In the genomic region with DNA sequence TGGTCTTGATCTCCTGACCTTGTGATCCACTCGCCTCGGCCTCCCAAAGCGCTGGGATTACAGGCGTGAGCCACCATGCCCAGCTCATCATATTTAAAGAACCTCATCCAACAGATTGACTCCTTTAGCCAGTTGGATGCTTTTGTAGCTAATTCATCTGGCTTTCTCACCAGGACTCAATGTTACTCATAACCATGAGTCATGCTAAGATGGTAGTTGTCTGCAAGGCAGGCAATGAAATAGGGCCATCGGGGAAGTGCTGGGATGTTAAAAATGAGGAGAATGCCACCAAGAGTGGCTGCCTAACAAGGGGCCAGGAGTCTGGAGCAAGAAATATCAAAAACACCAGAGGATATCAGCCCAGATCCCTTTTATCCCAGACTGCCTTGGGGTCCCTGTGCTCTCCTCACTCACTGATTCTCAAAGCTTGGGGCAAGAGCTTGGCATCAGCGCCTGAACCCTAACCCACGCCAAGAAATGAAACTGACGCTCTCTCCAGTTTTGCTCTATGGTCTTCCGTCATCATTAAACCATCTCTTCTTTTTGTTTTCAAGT, we compare ENCODE assay signal across 1 cellular context.
TF ChIP-seq lines count a peak whose summit lies in the region.

No MANE protein-coding gene starts in this region.

TF ChIP-seq in K562, 482 proteins besides CTCF, POLR2A, EP300 and RAD21:
- 0 out of 2 replicates have a peak, but pooled peaks have one; percentile 22 for TF ChIP-seq EHMT2 (IDR thresholded peaks at IDR 0.05)
- TF ChIP-seq ZNF282 (CRISPR knock-in tag; IDR thresholded peaks at IDR 0.05): no peak
- no peak for TF ChIP-seq RERE (CRISPR knock-in tag; IDR thresholded peaks at IDR 0.05; ENCODE audit: borderline replicate concordance)
- TF ChIP-seq ZNF165 (CRISPR knock-in tag; IDR thresholded peaks at IDR 0.05; ENCODE audit: borderline replicate concordance): no peak
- no peak for TF ChIP-seq YBX1 (IDR thresholded peaks at IDR 0.05)
- no peak for TF ChIP-seq EP400 (IDR thresholded peaks at IDR 0.05)
- no peak for TF ChIP-seq SNIP1 (IDR thresholded peaks at IDR 0.05; ENCODE audit: low read depth)
- TF ChIP-seq PRMT5 (CRISPR knock-in tag; IDR thresholded peaks at IDR 0.05): no peak
- TF ChIP-seq HDGF (IDR thresholded peaks at IDR 0.05): no peak
- no peak for TF ChIP-seq SOX6 (IDR thresholded peaks at IDR 0.05)
- no peak for TF ChIP-seq NCOA4 (IDR thresholded peaks at IDR 0.05; ENCODE audit: partially characterized antibody)
- TF ChIP-seq ZNF57 (CRISPR knock-in tag; IDR thresholded peaks at IDR 0.05): no peak
- TF ChIP-seq KLF16 (IDR thresholded peaks at IDR 0.05): no peak
- TF ChIP-seq KLF1 (tag; IDR thresholded peaks at IDR 0.05): no peak
- TF ChIP-seq ZBTB26 (CRISPR knock-in tag; IDR thresholded peaks at IDR 0.05): no peak
- TF ChIP-seq, protein P1, sequence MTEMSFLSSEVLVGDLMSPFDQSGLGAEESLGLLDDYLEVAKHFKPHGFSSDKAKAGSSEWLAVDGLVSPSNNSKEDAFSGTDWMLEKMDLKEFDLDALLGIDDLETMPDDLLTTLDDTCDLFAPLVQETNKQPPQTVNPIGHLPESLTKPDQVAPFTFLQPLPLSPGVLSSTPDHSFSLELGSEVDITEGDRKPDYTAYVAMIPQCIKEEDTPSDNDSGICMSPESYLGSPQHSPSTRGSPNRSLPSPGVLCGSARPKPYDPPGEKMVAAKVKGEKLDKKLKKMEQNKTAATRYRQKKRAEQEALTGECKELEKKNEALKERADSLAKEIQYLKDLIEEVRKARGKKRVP (CRISPR knock-in tag; IDR thresholded peaks at IDR 0.05): no peak
- TF ChIP-seq MBD2 (IDR thresholded peaks at IDR 0.05; ENCODE audit: borderline replicate concordance, low read depth): no peak
- TF ChIP-seq JUN (IDR thresholded peaks at IDR 0.05; ENCODE audit: borderline replicate concordance, low read depth, low read length): 0 out of 2 replicates have a peak, but pooled peaks have one; percentile 13
- no peak for TF ChIP-seq JUN (CRISPR knock-in tag; IDR thresholded peaks at IDR 0.05; ENCODE audit: borderline replicate concordance)
- TF ChIP-seq, protein P2, sequence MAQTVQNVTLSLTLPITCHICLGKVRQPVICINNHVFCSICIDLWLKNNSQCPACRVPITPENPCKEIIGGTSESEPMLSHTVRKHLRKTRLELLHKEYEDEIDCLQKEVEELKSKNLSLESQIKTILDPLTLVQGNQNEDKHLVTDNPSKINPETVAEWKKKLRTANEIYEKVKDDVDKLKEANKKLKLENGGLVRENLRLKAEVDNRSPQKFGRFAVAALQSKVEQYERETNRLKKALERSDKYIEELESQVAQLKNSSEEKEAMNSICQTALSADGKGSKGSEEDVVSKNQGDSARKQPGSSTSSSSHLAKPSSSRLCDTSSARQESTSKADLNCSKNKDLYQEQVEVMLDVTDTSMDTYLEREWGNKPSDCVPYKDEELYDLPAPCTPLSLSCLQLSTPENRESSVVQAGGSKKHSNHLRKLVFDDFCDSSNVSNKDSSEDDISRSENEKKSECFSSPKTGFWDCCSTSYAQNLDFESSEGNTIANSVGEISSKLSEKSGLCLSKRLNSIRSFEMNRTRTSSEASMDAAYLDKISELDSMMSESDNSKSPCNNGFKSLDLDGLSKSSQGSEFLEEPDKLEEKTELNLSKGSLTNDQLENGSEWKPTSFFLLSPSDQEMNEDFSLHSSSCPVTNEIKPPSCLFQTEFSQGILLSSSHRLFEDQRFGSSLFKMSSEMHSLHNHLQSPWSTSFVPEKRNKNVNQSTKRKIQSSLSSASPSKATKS (CRISPR knock-in tag; IDR thresholded peaks at IDR 0.05): no peak
- TF ChIP-seq, protein P3, sequence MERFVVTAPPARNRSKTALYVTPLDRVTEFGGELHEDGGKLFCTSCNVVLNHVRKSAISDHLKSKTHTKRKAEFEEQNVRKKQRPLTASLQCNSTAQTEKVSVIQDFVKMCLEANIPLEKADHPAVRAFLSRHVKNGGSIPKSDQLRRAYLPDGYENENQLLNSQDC (CRISPR knock-in tag; IDR thresholded peaks at IDR 0.05): no peak
- no peak for TF ChIP-seq RBM25 (IDR thresholded peaks at IDR 0.05; ENCODE audit: low read depth, low read length, severe bottlenecking)
- no peak for TF ChIP-seq MEF2A (IDR thresholded peaks at IDR 0.05; ENCODE audit: control insufficient read depth, low read depth, low read length)
- peak; percentile 66 for TF ChIP-seq ATF3 (IDR thresholded peaks at IDR 0.05)
- no peak for TF ChIP-seq ATF3 (CRISPR knock-in tag; conservative IDR thresholded peaks at IDR 0.05)
- peak; percentile 17; the same call in 1 of the 2 replicates for TF ChIP-seq JUND (IDR thresholded peaks at IDR 0.05; ENCODE audit: borderline replicate concordance, low read depth, low read length)
- TF ChIP-seq JUND (tag; IDR thresholded peaks at IDR 0.05; ENCODE audit: borderline replicate concordance, low read depth, low read length): no peak
- TF ChIP-seq NCOA1 (IDR thresholded peaks at IDR 0.05; ENCODE audit: low read depth): no peak
- TF ChIP-seq, protein P4, sequence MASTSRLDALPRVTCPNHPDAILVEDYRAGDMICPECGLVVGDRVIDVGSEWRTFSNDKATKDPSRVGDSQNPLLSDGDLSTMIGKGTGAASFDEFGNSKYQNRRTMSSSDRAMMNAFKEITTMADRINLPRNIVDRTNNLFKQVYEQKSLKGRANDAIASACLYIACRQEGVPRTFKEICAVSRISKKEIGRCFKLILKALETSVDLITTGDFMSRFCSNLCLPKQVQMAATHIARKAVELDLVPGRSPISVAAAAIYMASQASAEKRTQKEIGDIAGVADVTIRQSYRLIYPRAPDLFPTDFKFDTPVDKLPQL (IDR thresholded peaks at IDR 0.05; ENCODE audit: extremely low read depth, insufficient read length): no peak
- TF ChIP-seq, protein P5, sequence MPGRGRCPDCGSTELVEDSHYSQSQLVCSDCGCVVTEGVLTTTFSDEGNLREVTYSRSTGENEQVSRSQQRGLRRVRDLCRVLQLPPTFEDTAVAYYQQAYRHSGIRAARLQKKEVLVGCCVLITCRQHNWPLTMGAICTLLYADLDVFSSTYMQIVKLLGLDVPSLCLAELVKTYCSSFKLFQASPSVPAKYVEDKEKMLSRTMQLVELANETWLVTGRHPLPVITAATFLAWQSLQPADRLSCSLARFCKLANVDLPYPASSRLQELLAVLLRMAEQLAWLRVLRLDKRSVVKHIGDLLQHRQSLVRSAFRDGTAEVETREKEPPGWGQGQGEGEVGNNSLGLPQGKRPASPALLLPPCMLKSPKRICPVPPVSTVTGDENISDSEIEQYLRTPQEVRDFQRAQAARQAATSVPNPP (IDR thresholded peaks at IDR 0.05; ENCODE audit: borderline replicate concordance, insufficient read depth, insufficient read length): no peak
- TF ChIP-seq FOSL1 (tag; conservative IDR thresholded peaks at IDR 0.05): peak; percentile 52; the same call in 1 of the 2 replicates
- TF ChIP-seq XRCC4 (IDR thresholded peaks at IDR 0.05; ENCODE audit: extremely low read depth, insufficient read depth, insufficient read length): no peak
